Comparison of ENCODE assay signal across 1 cellular context in genomic region chr1:146051853-146052676, GRCh38.
A peak's percentile ranks its signal among the peaks of the same experiment; 100 is the strongest.
TF ChIP-seq lines count a peak whose summit lies in the region.

No MANE protein-coding gene starts in this region.

TF ChIP-seq in A549, 52 proteins besides CTCF, POLR2A, EP300 and RAD21 (continued from another document):
- TF ChIP-seq FOSL2 (IDR thresholded peaks at IDR 0.05) (0 out of 2 replicates have a peak, but pooled peaks have one; percentile 11), FOSL2 (CRISPR knock-in tag; IDR thresholded peaks at IDR 0.05) (peak; percentile 77), FOSB (CRISPR knock-in tag; IDR thresholded peaks at IDR 0.05) (peak; percentile 100), CEBPB (IDR thresholded peaks at IDR 0.05) (peak in 1 of 2 experiments; percentile 71; a peak in 2 of 4 replicates), TFCP2L1 (CRISPR knock-in tag; IDR thresholded peaks at IDR 0.05) (peak; percentile 100), GATA3 (IDR thresholded peaks at IDR 0.05; ENCODE audit: borderline replicate concordance) (peak; percentile 90), HMGXB4 (CRISPR knock-in tag; IDR thresholded peaks at IDR 0.05; ENCODE audit: borderline replicate concordance) (peak; percentile 97), MYC (IDR thresholded peaks at IDR 0.05; ENCODE audit: borderline replicate concordance, low read length) (peak; percentile 71), HOXA7 (CRISPR knock-in tag; IDR thresholded peaks at IDR 0.05) (peak; percentile 100)
- TF ChIP-seq, protein P1, sequence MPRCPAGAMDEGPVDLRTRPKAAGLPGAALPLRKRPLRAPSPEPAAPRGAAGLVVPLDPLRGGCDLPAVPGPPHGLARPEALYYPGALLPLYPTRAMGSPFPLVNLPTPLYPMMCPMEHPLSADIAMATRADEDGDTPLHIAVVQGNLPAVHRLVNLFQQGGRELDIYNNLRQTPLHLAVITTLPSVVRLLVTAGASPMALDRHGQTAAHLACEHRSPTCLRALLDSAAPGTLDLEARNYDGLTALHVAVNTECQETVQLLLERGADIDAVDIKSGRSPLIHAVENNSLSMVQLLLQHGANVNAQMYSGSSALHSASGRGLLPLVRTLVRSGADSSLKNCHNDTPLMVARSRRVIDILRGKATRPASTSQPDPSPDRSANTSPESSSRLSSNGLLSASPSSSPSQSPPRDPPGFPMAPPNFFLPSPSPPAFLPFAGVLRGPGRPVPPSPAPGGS (IDR thresholded peaks at IDR 0.05): peak; percentile 100
TF ChIP-seq in A549: peak in this region for 26; not testable (repeated sequence) for 26.
